In the genomic region with DNA sequence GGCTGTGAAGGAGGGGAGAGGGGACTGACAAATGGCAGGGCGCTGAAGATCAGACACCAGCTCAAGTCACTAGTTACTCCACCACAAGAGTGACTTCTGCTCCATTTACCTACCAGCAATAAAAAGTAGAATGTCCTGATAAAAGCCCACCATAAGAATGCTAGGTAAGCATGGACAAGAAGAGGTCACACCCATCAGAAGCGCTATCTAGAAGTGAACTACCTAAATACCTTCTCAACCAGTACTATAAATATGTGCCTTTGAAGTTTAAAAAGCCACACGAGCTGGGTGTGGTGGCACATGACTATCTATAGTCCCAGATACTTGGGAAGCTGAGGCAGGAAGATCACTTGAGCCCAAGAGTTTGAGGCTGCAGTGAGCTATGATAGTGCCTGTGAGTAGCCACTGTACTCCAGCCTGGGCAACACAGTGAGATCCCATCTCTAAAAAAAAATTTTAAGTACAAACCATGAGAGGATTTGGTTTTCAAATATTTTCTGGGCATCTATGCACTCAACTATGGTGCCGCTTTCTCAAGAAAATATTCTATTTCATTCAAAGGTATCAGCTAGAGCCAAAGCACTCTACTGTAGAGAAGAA, we compare ENCODE assay signal across 18 cellular contexts.
A peak's percentile ranks its signal among the peaks of the same experiment; 100 is the strongest.
DNase-seq lines count a peak whose midpoint lies in the region; ATAC-seq, FAIRE-seq and TF ChIP-seq lines count a peak whose summit lies in the region.
"Had no signal": no experiment of that assay in that cellular context is flagged by ENCODE, and none has a peak within 500 bp of the region (broad histone marks: within the 10 kb centered on the region; RNA-seq: fewer than 3 reads in every experiment).

No MANE protein-coding gene starts in this region.

- peaks cover 66% of the 10 kb centered on the region for H3K4me1 Mint-ChIP-seq in neural progenitor cell

- peaks cover 78% of the 10 kb centered on the region for H3K79me2 ChIP-seq in neural progenitor cell (ENCODE audit: low read depth)

- H3K27me3 Mint-ChIP-seq in neural progenitor cell (ENCODE audit: insufficient read depth, low read depth), result no peaks in the 10 kb centered on the region
- H3K27me3 Mint-ChIP-seq: activated B cell treated with CpG ODN at 0.5 μM for 24 hours; activated naive CD4-positive, alpha-beta T cell treated with anti-CD3 and anti-CD28 coated beads, Interleukin-2, amount 50 U/mL, for 24 hours; CD8-positive, alpha-beta memory T cell; IgD-negative memory B cell had no signal

- H2AFZ ChIP-seq in neural progenitor cell (replicated peaks), result no peak overlapping the region

- TF ChIP-seq CTCF in left ventricle myocardium inferior (IDR thresholded peaks at IDR 0.05; ENCODE audit: borderline replicate concordance) (no peak), body of pancreas (IDR thresholded peaks at IDR 0.05) (no peak), neural progenitor cell (IDR thresholded peaks at IDR 0.05) (no peak)

- H3K27me3 ChIP-seq in left ventricle myocardium inferior (ENCODE audit: low read depth) (no peaks in the 10 kb centered on the region), body of pancreas (no peaks in the 10 kb centered on the region), neural progenitor cell (no peaks in the 10 kb centered on the region)
- H3K27me3 ChIP-seq: tibial nerve had no signal

- H3K36me3 ChIP-seq in left ventricle myocardium inferior (no peaks in the 10 kb centered on the region), body of pancreas (replicated peaks in 1 of 2; ENCODE audit: insufficient read depth in 1 of 2, low read depth in 2 of 2) (no peaks in the 10 kb centered on the region), neural progenitor cell (no peaks in the 10 kb centered on the region)
- H3K36me3 ChIP-seq: tibial nerve had no signal

- H3K27ac ChIP-seq in left ventricle myocardium inferior (replicated peaks), result peak overlapping the region; percentile 95
- peak overlapping the region; percentile 63 to 77 (median 71) for H3K27ac ChIP-seq in body of pancreas
- H3K27ac ChIP-seq in neural progenitor cell, result no peak overlapping the region
- H3K27ac ChIP-seq: HL-60 had no signal

- H3K4me2 ChIP-seq in neural progenitor cell, result no peak overlapping the region

- peaks cover 92% of the 10 kb centered on the region for H3K4me1 ChIP-seq in left ventricle myocardium inferior
- peaks cover 80% of the 10 kb centered on the region for H3K4me1 ChIP-seq in body of pancreas
- H3K4me1 ChIP-seq in neural progenitor cell, result peaks cover 35% of the 10 kb centered on the region

- 84 to 85% methylated on average over 4 of the region's 4 CpGs for WGBS in body of pancreas, 2 donors

- no peaks in the 10 kb centered on the region for H3K9me3 ChIP-seq in left ventricle myocardium inferior (replicated peaks)
- no peaks in the 10 kb centered on the region for H3K9me3 ChIP-seq in body of pancreas
- no peaks in the 10 kb centered on the region for H3K9me3 ChIP-seq in neural progenitor cell (ENCODE audit: low read depth)
- H3K9me3 ChIP-seq: tibial nerve had no signal

- H3K4me3 ChIP-seq in left ventricle myocardium inferior, result no peak overlapping the region
- H3K4me3 ChIP-seq in body of pancreas, result no peak overlapping the region
- no peak overlapping the region for H3K4me3 ChIP-seq in neural progenitor cell
- H3K4me3 ChIP-seq: tibial nerve had no signal

- TF ChIP-seq POLR2A in body of pancreas (IDR thresholded peaks at IDR 0.05), result no peak

- intact Hi-C loops in left ventricle myocardium inferior (cut with micrococcal nuclease), result no loop called here
- intact Hi-C loops in left cardiac atrium (cut with DNase I), result no loop called here
- intact Hi-C loops in body of pancreas (cut with DNase I), result loop anchor here (10.0 kb wide), 1 partner anchor 56 kb away; no protein-coding TSS in a partner anchor

- H4K20me1 ChIP-seq in neural progenitor cell (ENCODE audit: low read depth), result peaks cover 81% of the 10 kb centered on the region

- H3K27ac Mint-ChIP-seq in neural progenitor cell, result peak overlapping the region; percentile 58
- H3K27ac Mint-ChIP-seq: activated B cell treated with CpG ODN at 0.5 μM for 24 hours had no signal

- H3F3A ChIP-seq in neural progenitor cell (ENCODE audit: low read depth), result peaks cover 11% of the 10 kb centered on the region

- FAIRE-seq in urothelium cell line (lab: Jason Lieb, UNC), result peak; percentile 40

- no peak for DNase-seq in left ventricle myocardium inferior
- no peak for DNase-seq in left cardiac atrium
- DNase-seq in body of pancreas, result no peak
- DNase-seq in neural progenitor cell (ENCODE audit: low spot score), result no peak
- DNase-seq in urothelium cell line (ENCODE audit: low spot score), result no peak
- DNase-seq in A172 (ENCODE audit: low spot score), result no peak
- no peak for DNase-seq in occipital lobe (lab: John Stamatoyannopoulos, UW)
- DNase-seq: activated B cell treated with CpG ODN at 0.5 μM for 24 hours; activated T-cell treated with anti-CD3 and anti-CD28 coated beads, Interleukin-2, amount 50 U/mL, for 48 hours; CD8-positive, alpha-beta memory T cell; cortex of kidney; MV-4-11; stimulated activated CD4-positive, alpha-beta T cell treated with anti-CD3 and anti-CD28 coated beads, Interleukin-12 subunit alpha, Interleukin-12 subunit beta, amount 100 ng/mL, for 4 hours had no signal

- H3K36me3 Mint-ChIP-seq in neural progenitor cell, result peaks cover 2% of the 10 kb centered on the region

- H3K9ac ChIP-seq in neural progenitor cell, result no peak overlapping the region

- ATAC-seq in left cardiac atrium (no peak), body of pancreas (no peak), HG03571 (IDR thresholded peaks at IDR 0.05; ENCODE audit: unreplicated experiment) (no peak)

- H3K4me3 Mint-ChIP-seq in neural progenitor cell, result no peak overlapping the region
- H3K4me3 Mint-ChIP-seq: activated B cell treated with CpG ODN at 0.5 μM for 24 hours; activated naive CD4-positive, alpha-beta T cell treated with anti-CD3 and anti-CD28 coated beads, Interleukin-2, amount 50 U/mL, for 24 hours; IgD-negative memory B cell had no signal

- H3K9me3 Mint-ChIP-seq in neural progenitor cell, result no peaks in the 10 kb centered on the region
- H3K9me3 Mint-ChIP-seq: activated B cell treated with CpG ODN at 0.5 μM for 24 hours; activated naive CD4-positive, alpha-beta T cell treated with anti-CD3 and anti-CD28 coated beads, Interleukin-2, amount 50 U/mL, for 24 hours; CD8-positive, alpha-beta memory T cell; IgD-negative memory B cell had no signal
